Comparison of ENCODE assay signal across 8 cellular contexts in genomic region chr17:45160505-45161287, GRCh38. TPM values are rescaled to one million over a fixed set of nuclear protein-coding genes. Genes with fewer than 3 reads are reported as not detected.
A peak's percentile ranks its signal among the peaks of the same experiment; 100 is the strongest.
DNase-seq lines count a peak whose midpoint lies in the region; ATAC-seq and TF ChIP-seq lines count a peak whose summit lies in the region.

No MANE protein-coding gene starts in this region.

- peak; percentile 53 for DNase-seq in NCI-H345 (lab: John Stamatoyannopoulos, UW)
- no peak for DNase-seq in NCI-H345 treated with DMSO at 0.1 percent for 48 hours (lab: John Stamatoyannopoulos, UW; ENCODE audit: unreplicated experiment)
- peak; percentile 81 for DNase-seq in NCI-H748 (lab: John Stamatoyannopoulos, UW; ENCODE audit: unreplicated experiment)
- peak; percentile 41 for DNase-seq in activated T-cell treated with anti-CD3 and anti-CD28 coated beads for 48 hours (ENCODE audit: low read depth)
- no peak for DNase-seq in naive B cell
- DNase-seq in suprapubic skin (ENCODE audit: low spot score in 2 of 2), result peak in 1 of 2 donors; percentile 87

- ATAC-seq in HG02981 (IDR thresholded peaks at IDR 0.05; ENCODE audit: unreplicated experiment), result peak; percentile 8
- peak; percentile 32 to 34 for ATAC-seq in naive B cell (ENCODE audit: low read depth in 2 of 2)

- H3K27ac ChIP-seq in esophagus (ENCODE audit: low read depth in 2 of 2, low read length in 1 of 2), result peak overlapping the region; percentile 97 to 99
- peak overlapping the region; percentile 100 for H3K27ac ChIP-seq in suprapubic skin

- WGBS in esophagus, 2 donors, result 0 to 1% methylated on average over 46 to 47 of the region's 47 CpGs
- WGBS in suprapubic skin, result 0% methylated on average over 19 of the region's 47 CpGs

- no peak for TF ChIP-seq CTCF in suprapubic skin (IDR thresholded peaks at IDR 0.05)

- peaks cover 4 to 8% of the 10 kb centered on the region in 2 donors for H3K36me3 Mint-ChIP-seq in naive B cell

- H3K4me1 ChIP-seq in esophagus (ENCODE audit: control insufficient read depth in 2 of 2, insufficient read depth in 2 of 2, low read length in 1 of 2) (peaks cover 5 to 11% of the 10 kb centered on the region in 2 donors), suprapubic skin (peaks cover 41% of the 10 kb centered on the region)

- H3K27me3 Mint-ChIP-seq in naive B cell, result no peaks in the 10 kb centered on the region

- no peak for TF ChIP-seq EP300 in suprapubic skin (IDR thresholded peaks at IDR 0.05)

- peaks cover 17 to 55% (median 40%) of the 10 kb centered on the region in 3 donors for H3K4me1 Mint-ChIP-seq in naive B cell

- H3K27me3 ChIP-seq in esophagus (ENCODE audit: control insufficient read depth in 1 of 2, insufficient read depth in 2 of 2, low read length in 2 of 2) (no peaks in the 10 kb centered on the region), suprapubic skin (no peaks in the 10 kb centered on the region)

- H3K9me3 ChIP-seq in esophagus (ENCODE audit: control insufficient read depth in 2 of 2, insufficient read depth in 1 of 2, low read depth in 1 of 2, low read length in 1 of 2) (no peaks in the 10 kb centered on the region), suprapubic skin (no peaks in the 10 kb centered on the region)

- peaks cover 0 to 4% of the 10 kb centered on the region in 2 donors for H3K36me3 ChIP-seq in esophagus (ENCODE audit: control insufficient read depth in 2 of 2, insufficient read depth in 2 of 2, low read length in 1 of 2)
- peaks cover 2% of the 10 kb centered on the region for H3K36me3 ChIP-seq in suprapubic skin

- peak overlapping the region; percentile 89 to 98 for H3K4me3 ChIP-seq in esophagus (ENCODE audit: low read depth in 1 of 2, low read length in 2 of 2)
- peak overlapping the region; percentile 92 for H3K4me3 ChIP-seq in suprapubic skin

- peak overlapping the region; percentile 92 to 99 (median 96) for H3K4me3 Mint-ChIP-seq in naive B cell

- no peak for TF ChIP-seq POLR2A in suprapubic skin (IDR thresholded peaks at IDR 0.05)

- H3K9me3 Mint-ChIP-seq in naive B cell, result no peaks in the 10 kb centered on the region

- H3K27ac Mint-ChIP-seq in naive B cell, result peak overlapping the region; percentile 88 to 100 (median 99)

RNA-seq across cellular contexts. Expression of gene HEXIM2, which starts 1.0 kb away (rescaled TPM):
- polyA plus RNA-seq in esophagus (1 to 10 TPM; 3.7 to 4.5 TPM), naive B cell (ENCODE audit: low read depth in 6 of 6) (1 to 10 TPM; 2.1 to 6.7 (median 4.3) TPM)
- 10 to 100 TPM in 1 of 4 donors, 1 to 10 TPM in 3; 2.2 to 10.4 (median 4.4) TPM for total RNA-seq in suprapubic skin

RNA-seq across cellular contexts. Expression of gene HEXIM1, which starts 12.4 kb away (rescaled TPM):
- 10 to 100 TPM; 20.4 to 24.2 TPM for polyA plus RNA-seq in esophagus
- polyA plus RNA-seq in naive B cell (ENCODE audit: low read depth in 6 of 6), result 1 to 10 TPM; 3.2 to 5.3 (median 4.1) TPM
- 10 to 100 TPM; 23.1 to 35.6 (median 27.8) TPM for total RNA-seq in suprapubic skin

RNA-seq across cellular contexts. Expression of gene ACBD4, which starts 25.2 kb away (rescaled TPM):
- polyA plus RNA-seq in esophagus (1 to 10 TPM; 5.9 to 8.8 TPM), naive B cell (ENCODE audit: low read depth in 6 of 6) (10 to 100 TPM; 15.4 to 27.1 (median 20.4) TPM)
- 10 to 100 TPM in 2 of 4 donors, 1 to 10 TPM in 2; 6.2 to 37.7 (median 10.9) TPM for total RNA-seq in suprapubic skin

RNA-seq across cellular contexts. Expression of gene PLCD3, which starts 28.4 kb away (rescaled TPM):
- polyA plus RNA-seq in esophagus (10 to 100 TPM; 34.2 to 47.3 TPM), naive B cell (ENCODE audit: low read depth in 6 of 6) (not detected)
- total RNA-seq in suprapubic skin, result 10 to 100 TPM; 44.7 to 87.1 (median 58.3) TPM

Comparison
In these comparisons a context has a peak if more than half of its experiments do, and no peak if none do; other contexts are left out.
1. DNase-seq: peak in NCI-H345 (single experiment), NCI-H748 (single experiment) and activated T-cell treated with anti-CD3 and anti-CD28 coated beads for 48 hours (single experiment); none in NCI-H345 treated with DMSO at 0.1 percent for 48 hours (single experiment) and naive B cell (single experiment).